In the genomic region with DNA sequence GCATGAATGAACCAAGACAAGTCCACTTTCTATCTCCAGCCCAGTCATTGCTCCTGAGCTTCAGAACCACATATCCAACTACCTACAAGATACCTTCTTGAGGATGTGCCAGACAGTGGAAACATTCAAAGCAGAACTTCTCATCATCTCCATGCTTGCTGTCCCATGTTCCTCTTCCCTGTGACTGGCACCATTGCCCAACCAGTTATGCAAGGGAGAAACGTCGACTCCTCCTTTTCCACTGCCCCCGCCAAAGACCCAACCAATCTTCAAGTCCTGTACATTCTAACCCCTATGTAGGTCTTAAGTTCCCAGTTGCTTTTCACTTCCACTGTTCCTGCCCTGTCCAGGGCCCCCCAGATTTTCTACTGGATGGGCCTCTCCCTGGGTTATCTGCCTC, we compare ENCODE assay signal across 1 cellular context.
TF ChIP-seq lines count a peak whose summit lies in the region.

No MANE protein-coding gene starts in this region.

TF ChIP-seq in IMR-90, 13 proteins besides CTCF, POLR2A, EP300 and RAD21 (continued from another document):
- TF ChIP-seq, protein P1, sequence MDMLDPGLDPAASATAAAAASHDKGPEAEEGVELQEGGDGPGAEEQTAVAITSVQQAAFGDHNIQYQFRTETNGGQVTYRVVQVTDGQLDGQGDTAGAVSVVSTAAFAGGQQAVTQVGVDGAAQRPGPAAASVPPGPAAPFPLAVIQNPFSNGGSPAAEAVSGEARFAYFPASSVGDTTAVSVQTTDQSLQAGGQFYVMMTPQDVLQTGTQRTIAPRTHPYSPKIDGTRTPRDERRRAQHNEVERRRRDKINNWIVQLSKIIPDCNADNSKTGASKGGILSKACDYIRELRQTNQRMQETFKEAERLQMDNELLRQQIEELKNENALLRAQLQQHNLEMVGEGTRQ (IDR thresholded peaks at IDR 0.05; ENCODE audit: low read depth, low read length), result no peak
- TF ChIP-seq SMC3 (IDR thresholded peaks at IDR 0.05; ENCODE audit: low read depth, low read length), result no peak
- no peak for TF ChIP-seq CEBPB (IDR thresholded peaks at IDR 0.05; ENCODE audit: low read depth, low read length)
